ENCODE assay signal across 14 cellular contexts in the genomic region with DNA sequence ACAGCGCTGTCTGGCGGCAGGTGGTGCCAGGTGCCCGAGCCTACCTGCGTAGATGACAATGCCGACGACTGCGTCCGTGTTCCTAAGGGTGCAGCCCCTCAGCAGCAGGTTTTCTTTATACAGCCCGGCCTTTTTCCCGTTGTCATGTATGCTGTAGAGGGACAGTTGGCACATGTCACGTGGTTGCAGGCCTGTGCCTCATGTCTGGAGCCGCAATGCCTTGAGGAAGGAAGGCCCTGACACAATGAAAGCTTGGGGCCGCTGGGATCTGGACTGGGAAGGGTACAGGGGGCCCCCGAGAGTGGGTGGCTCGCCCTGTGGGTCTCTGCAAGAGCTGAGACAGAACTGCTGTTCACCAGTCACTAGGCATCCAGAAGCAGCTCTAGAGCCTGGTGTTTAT.
"Had no signal": no experiment of that assay in that cellular context is flagged by ENCODE, and none has a peak within 500 bp of the region (broad histone marks: within the 10 kb centered on the region; RNA-seq: fewer than 3 reads in every experiment).

No MANE protein-coding gene starts in this region.

- H3K27me3 Mint-ChIP-seq: activated naive CD4-positive, alpha-beta T cell treated with anti-CD3 and anti-CD28 coated beads, Interleukin-2, amount 50 U/mL, for 24 hours; progenitor cell of endocrine pancreas had no signal

- H3K4me3 Mint-ChIP-seq: activated naive CD4-positive, alpha-beta T cell treated with anti-CD3 and anti-CD28 coated beads, Interleukin-2, amount 50 U/mL, for 24 hours; stimulated activated effector memory CD8-positive, alpha-beta T cell treated with anti-CD3 and anti-CD28 coated beads, Interleukin-12 subunit alpha, Interleukin-12 subunit beta, amount 100 ng/mL, for 72 hours had no signal

- H3K4me1 Mint-ChIP-seq: activated naive CD4-positive, alpha-beta T cell treated with anti-CD3 and anti-CD28 coated beads, Interleukin-2, amount 50 U/mL, for 24 hours; stimulated activated effector memory CD8-positive, alpha-beta T cell treated with anti-CD3 and anti-CD28 coated beads, Interleukin-12 subunit alpha, Interleukin-12 subunit beta, amount 100 ng/mL, for 72 hours had no signal

- H3K9me3 Mint-ChIP-seq: activated naive CD4-positive, alpha-beta T cell treated with anti-CD3 and anti-CD28 coated beads, Interleukin-2, amount 50 U/mL, for 24 hours; stimulated activated effector memory CD8-positive, alpha-beta T cell treated with anti-CD3 and anti-CD28 coated beads, Interleukin-12 subunit alpha, Interleukin-12 subunit beta, amount 100 ng/mL, for 72 hours had no signal

- H3K27ac Mint-ChIP-seq: activated naive CD4-positive, alpha-beta T cell treated with anti-CD3 and anti-CD28 coated beads, Interleukin-2, amount 50 U/mL, for 24 hours; progenitor cell of endocrine pancreas; stimulated activated effector memory CD8-positive, alpha-beta T cell treated with anti-CD3 and anti-CD28 coated beads, Interleukin-12 subunit alpha, Interleukin-12 subunit beta, amount 100 ng/mL, for 72 hours had no signal

- DNase-seq: activated CD4-positive, alpha-beta T cell treated with anti-CD3 and anti-CD28 coated beads for 1 hour; activated gamma-delta T cell; effector CD8-positive, alpha-beta T cell; foreskin fibroblast; left ventricle myocardium inferior; mammary epithelial cell; midbrain; stimulated activated CD4-positive, alpha-beta T cell treated with anti-CD3 and anti-CD28 coated beads, Interleukin-4, amount 100 ng/mL, for 1 hour; SW 1271; upper lobe of right lung; WERI-Rb-1 had no signal

- ATAC-seq: stimulated activated effector memory CD8-positive, alpha-beta T cell treated with anti-CD3 and anti-CD28 coated beads, Interleukin-12 subunit alpha, Interleukin-12 subunit beta, amount 100 ng/mL, for 72 hours; upper lobe of right lung had no signal
